In genomic region chr9:72154468-72155281, GRCh38 we compare ENCODE assay signal across 1 cellular context.
A peak's percentile ranks its signal among the peaks of the same experiment; 100 is the strongest.
TF ChIP-seq lines count a peak whose summit lies in the region.

No MANE protein-coding gene starts in this region.

TF ChIP-seq in liver, 16 proteins besides CTCF, POLR2A, EP300 and RAD21 (continued from another document):
- peak; percentile 71 for TF ChIP-seq MAX (IDR thresholded peaks at IDR 0.05)
